In the genomic region with DNA sequence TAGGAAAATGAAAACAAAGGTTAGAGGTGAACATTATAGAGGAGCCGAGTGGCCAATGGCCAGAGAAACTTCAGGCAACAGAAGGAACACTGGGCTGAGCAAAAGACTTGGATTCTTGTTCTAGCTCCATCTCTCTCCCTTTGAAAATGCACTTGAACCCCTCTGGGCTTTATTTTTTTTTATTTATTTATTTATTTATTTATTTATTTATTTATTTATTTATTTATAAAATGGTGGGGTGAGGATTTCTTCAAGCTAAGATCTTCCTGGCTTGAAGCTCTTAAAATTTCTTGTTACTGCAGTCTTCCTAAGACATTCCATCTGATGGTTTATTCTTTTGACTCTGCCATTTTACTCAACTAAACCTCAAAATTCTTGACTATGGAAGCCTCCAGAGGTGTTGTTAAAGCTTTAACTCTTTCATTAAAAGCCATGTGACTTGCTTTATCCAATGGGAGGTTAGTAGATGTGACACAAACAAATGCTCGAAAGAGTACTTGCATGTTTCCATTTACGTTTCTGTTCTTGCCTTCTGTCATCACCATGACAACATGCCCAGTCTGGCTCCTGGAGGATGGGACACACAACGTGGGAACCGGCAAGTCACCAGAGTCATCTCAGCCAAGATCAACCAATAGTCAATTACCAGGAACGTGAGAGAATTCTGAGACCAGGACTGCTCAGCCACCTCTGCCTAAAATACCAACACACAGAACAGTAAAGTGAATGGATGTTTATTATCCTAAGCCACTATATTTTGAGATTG, we compare ENCODE assay signal across 13 cellular contexts.
DNase-seq lines count a peak whose midpoint lies in the region; ATAC-seq, FAIRE-seq and TF ChIP-seq lines count a peak whose summit lies in the region.
"Had no signal": no experiment of that assay in that cellular context is flagged by ENCODE, and none has a peak within 500 bp of the region (broad histone marks: within the 10 kb centered on the region; RNA-seq: fewer than 3 reads in every experiment).

No MANE protein-coding gene starts in this region.

- H3K27me3 Mint-ChIP-seq in endodermal cell (ENCODE audit: insufficient read depth) (no peaks in the 10 kb centered on the region), neural crest cell (ENCODE audit: low read depth) (no peaks in the 10 kb centered on the region), natural killer cell (ENCODE audit: low read depth in 2 of 2) (peaks cover 0 to 2% of the 10 kb centered on the region in 2 donors)

- no peak overlapping the region for H3K4me2 ChIP-seq in A549
- H3K4me2 ChIP-seq: GM23338 had no signal

- H3K9me3 ChIP-seq in A549 (no peaks in the 10 kb centered on the region), HEK293 (ENCODE audit: control insufficient read depth, insufficient read depth, low read depth, low read length) (no peaks in the 10 kb centered on the region), endodermal cell (ENCODE audit: control insufficient read depth, low read length) (no peaks in the 10 kb centered on the region), spleen (no peaks in the 10 kb centered on the region)

- TF ChIP-seq CTCF in A549 (IDR thresholded peaks at IDR 0.05) (no peak), HEK293 (tag by site-specific recombination; IDR thresholded peaks at IDR 0.05) (no peak), endodermal cell (conservative IDR thresholded peaks at IDR 0.05) (no peak), neural crest cell (conservative IDR thresholded peaks at IDR 0.05) (no peak), spleen (IDR thresholded peaks at IDR 0.05 in 8 of 11, conservative IDR thresholded peaks at IDR 0.05 in 3 of 11) (no peak), natural killer cell (IDR thresholded peaks at IDR 0.05) (no peak)

- no peak for TF ChIP-seq EP300 in A549 (IDR thresholded peaks at IDR 0.05)

- H3K4me3 Mint-ChIP-seq in endodermal cell (no peak overlapping the region), neural crest cell (no peak overlapping the region), natural killer cell (no peak overlapping the region)
- H3K4me3 Mint-ChIP-seq: CD14-positive monocyte; CD8-positive, alpha-beta T cell; GM23338 had no signal

- H3K27ac ChIP-seq in A549 (no peak overlapping the region), HEK293 (ENCODE audit: extremely low read depth, low read depth, low read length) (no peak overlapping the region), endodermal cell (ENCODE audit: low read depth, low read length) (no peak overlapping the region), spleen (no peak overlapping the region)

- H3K4me1 ChIP-seq in A549: no peaks in the 10 kb centered on the region
- no peaks in the 10 kb centered on the region for H3K4me1 ChIP-seq in HEK293 (ENCODE audit: control insufficient read depth, insufficient read depth, low read length)
- H3K4me1 ChIP-seq in endodermal cell (ENCODE audit: control insufficient read depth, insufficient read depth, low read length): peaks cover 36% of the 10 kb centered on the region
- H3K4me1 ChIP-seq in spleen: peaks cover 0 to 18% (median 3%) of the 10 kb centered on the region in 6 donors

- ATAC-seq in A549 (no peak), natural killer cell (no peak)
- ATAC-seq: CD8-positive, alpha-beta T cell; GM23338 had no signal

- no peak overlapping the region for H3K9ac ChIP-seq in endodermal cell (ENCODE audit: extremely low read depth, low read length, poor library complexity, severe bottlenecking)

- 67% methylated on average over 6 of the region's 6 CpGs for WGBS in A549 (ENCODE audit: missing lambda C conversion rate)
- whole genome bisulfite sequencing in endodermal cell (ENCODE audit: insufficient coverage in 1 of 2, insufficient read length in 1 of 2), 2 experiments: 93 to 96% methylated on average over 5 to 6 of the region's 6 CpGs
- WGBS in spleen, 5 donors: 85 to 97% (median 93%) methylated on average over 6 of the region's 6 CpGs

- no peak for TF ChIP-seq RAD21 in A549 (conservative IDR thresholded peaks at IDR 0.05 in 1 of 2, IDR thresholded peaks at IDR 0.05 in 1 of 2)

- H3K36me3 ChIP-seq in HEK293 (ENCODE audit: control insufficient read depth in 2 of 2, insufficient read depth in 1 of 2, low read length in 2 of 2) (no peaks in the 10 kb centered on the region), endodermal cell (ENCODE audit: control insufficient read depth, insufficient read depth, low read length) (no peaks in the 10 kb centered on the region), spleen (no peaks in the 10 kb centered on the region)

- H3K36me3 Mint-ChIP-seq in endodermal cell (ENCODE audit: low read depth): no peaks in the 10 kb centered on the region
- H3K36me3 Mint-ChIP-seq in neural crest cell (ENCODE audit: low read depth): no peaks in the 10 kb centered on the region
- no peaks in the 10 kb centered on the region for H3K36me3 Mint-ChIP-seq in natural killer cell
- H3K36me3 Mint-ChIP-seq: CD14-positive monocyte; CD8-positive, alpha-beta T cell had no signal

- POLR2A ChIA-PET in A549 (lab: Yijun Ruan, JAX): no interaction called here
- POLR2A ChIA-PET in HEK293 (lab: Yijun Ruan, JAX): no interaction called here

- intact Hi-C loops in spleen (cut with DNase I; ENCODE audit: low total_unique reads) (no loop called here), natural killer cell (cut with micrococcal nuclease) (no loop called here)

- CTCF ChIA-PET in A549 (lab: Yijun Ruan, JAX): no interaction called here
- CTCF ChIA-PET in HEK293 (lab: Yijun Ruan, JAX): no interaction called here

- no peak for FAIRE-seq in A549 (lab: Jason Lieb, UNC)
- FAIRE-seq: D721Med had no signal

- TF ChIP-seq POLR2A in A549 (IDR thresholded peaks at IDR 0.05; ENCODE audit: low read length) (no peak), spleen (IDR thresholded peaks at IDR 0.05) (no peak)

- H3K4me1 Mint-ChIP-seq in endodermal cell: peaks cover 65% of the 10 kb centered on the region
- H3K4me1 Mint-ChIP-seq in neural crest cell: peaks cover 51% of the 10 kb centered on the region
- no peaks in the 10 kb centered on the region for H3K4me1 Mint-ChIP-seq in natural killer cell
- H3K4me1 Mint-ChIP-seq: CD14-positive monocyte had no signal

- H3K4me3 ChIP-seq in A549: no peak overlapping the region
- H3K4me3 ChIP-seq in HEK293 (ENCODE audit: low read depth, low read length): no peak overlapping the region
- peak overlapping the region; percentile 49 for H3K4me3 ChIP-seq in endodermal cell (ENCODE audit: low read length)
- no peak overlapping the region for H3K4me3 ChIP-seq in spleen
- H3K4me3 ChIP-seq: GM23338 had no signal

- H3K27me3 ChIP-seq in endodermal cell (ENCODE audit: control insufficient read depth, insufficient read depth, low read length, poor library complexity, severe bottlenecking) (no peaks in the 10 kb centered on the region), spleen (replicated peaks in 1 of 7) (no peaks in the 10 kb centered on the region)

- H3K9me3 Mint-ChIP-seq in endodermal cell (no peaks in the 10 kb centered on the region), neural crest cell (peaks cover 3% of the 10 kb centered on the region), natural killer cell (no peaks in the 10 kb centered on the region)
- H3K9me3 Mint-ChIP-seq: CD8-positive, alpha-beta T cell; GM23338 had no signal

- H3K27ac Mint-ChIP-seq in endodermal cell (no peak overlapping the region), neural crest cell (ENCODE audit: unreplicated experiment) (peak overlapping the region; percentile 0), natural killer cell (no peak overlapping the region)
- H3K27ac Mint-ChIP-seq: CD14-positive monocyte; CD8-positive, alpha-beta T cell; GM23338 had no signal

- DNase-seq in A549 (ENCODE audit: low read depth in 1 of 2, low spot score in 1 of 2) (no peak), endodermal cell (no peak), neural crest cell (ENCODE audit: low read depth, low spot score) (no peak), spleen (no peak), natural killer cell (no peak)
- DNase-seq: CD8-positive, alpha-beta T cell; COR-L47; H7; IMR-90 had no signal

TF ChIP-seq in A549, 52 proteins besides CTCF, POLR2A, EP300 and RAD21:
- TF ChIP-seq, protein P1, sequence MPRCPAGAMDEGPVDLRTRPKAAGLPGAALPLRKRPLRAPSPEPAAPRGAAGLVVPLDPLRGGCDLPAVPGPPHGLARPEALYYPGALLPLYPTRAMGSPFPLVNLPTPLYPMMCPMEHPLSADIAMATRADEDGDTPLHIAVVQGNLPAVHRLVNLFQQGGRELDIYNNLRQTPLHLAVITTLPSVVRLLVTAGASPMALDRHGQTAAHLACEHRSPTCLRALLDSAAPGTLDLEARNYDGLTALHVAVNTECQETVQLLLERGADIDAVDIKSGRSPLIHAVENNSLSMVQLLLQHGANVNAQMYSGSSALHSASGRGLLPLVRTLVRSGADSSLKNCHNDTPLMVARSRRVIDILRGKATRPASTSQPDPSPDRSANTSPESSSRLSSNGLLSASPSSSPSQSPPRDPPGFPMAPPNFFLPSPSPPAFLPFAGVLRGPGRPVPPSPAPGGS (IDR thresholded peaks at IDR 0.05): no peak
- TF ChIP-seq ZC3H11A (IDR thresholded peaks at IDR 0.05): peak; percentile 21; the same call in 1 of the 2 replicates

TF ChIP-seq in HEK293, 187 proteins besides CTCF, POLR2A, EP300 and RAD21 (continues in another document):
- peak; percentile 63; the same call in 1 of the 2 replicates for TF ChIP-seq ZNF394 (tag by site-specific recombination; IDR thresholded peaks at IDR 0.05; ENCODE audit: borderline replicate concordance)
- peak; percentile 35; the same call in 1 of the 2 replicates for TF ChIP-seq ZNF140 (tag by site-specific recombination; IDR thresholded peaks at IDR 0.05)
